Comparison of ENCODE assay signal across 1 cellular context in genomic region chr20:46399401-46399800, GRCh38.
TF ChIP-seq lines count a peak whose summit lies in the region.

No MANE protein-coding gene starts in this region.

TF ChIP-seq in GM12878, 131 proteins besides CTCF, POLR2A, EP300 and RAD21:
- no peak for TF ChIP-seq CEBPZ (IDR thresholded peaks at IDR 0.05; ENCODE audit: low read depth, low read length)
- TF ChIP-seq CREB1 (IDR thresholded peaks at IDR 0.05; ENCODE audit: low read depth), result no peak
- TF ChIP-seq RB1 (IDR thresholded peaks at IDR 0.05; ENCODE audit: borderline replicate concordance), result no peak
- no peak for TF ChIP-seq RELA (IDR thresholded peaks at IDR 0.05; ENCODE audit: borderline replicate concordance, partially characterized antibody)
